1 cellular context compared by ENCODE assay signal in the genomic region with DNA sequence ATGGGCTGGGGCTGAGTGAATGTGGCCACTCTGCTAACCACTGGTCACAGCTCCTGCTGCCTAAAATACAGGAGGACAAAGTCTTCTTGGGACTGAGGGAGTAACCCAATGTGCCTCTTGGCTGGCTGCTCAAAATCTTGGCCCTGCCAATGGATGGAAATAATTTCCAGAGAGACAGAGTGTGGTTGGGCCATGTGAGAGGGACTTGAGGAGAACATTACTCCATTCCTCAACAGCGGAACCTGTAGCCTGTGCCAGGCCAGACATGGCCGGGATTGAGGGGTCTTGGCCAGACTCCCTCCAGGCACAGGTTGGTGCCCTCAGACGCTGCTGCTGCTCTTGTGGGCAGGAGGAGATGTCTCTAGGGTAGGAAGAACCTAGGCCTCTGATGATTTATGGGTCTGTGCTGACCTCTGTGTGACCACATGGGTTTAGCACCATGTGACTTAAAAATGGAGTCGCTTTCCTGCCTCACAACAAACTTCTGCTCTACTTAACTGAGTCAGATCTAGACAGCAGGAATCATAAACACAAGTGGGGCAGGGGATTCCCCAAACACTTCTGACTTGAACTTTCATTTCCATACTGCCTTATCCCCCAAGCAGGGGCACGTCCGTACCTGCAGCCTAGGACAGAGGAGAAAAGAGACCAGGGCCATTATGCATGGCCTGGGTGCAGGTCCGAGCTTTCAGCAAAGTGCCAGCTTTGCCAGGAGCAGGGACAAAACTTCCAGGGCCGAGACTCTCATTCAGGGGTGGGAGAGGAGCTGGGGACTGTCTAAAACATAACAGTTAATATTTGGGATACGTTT.
TF ChIP-seq lines count a peak whose summit lies in the region.

No MANE protein-coding gene starts in this region.

TF ChIP-seq in K562, 482 proteins besides CTCF, POLR2A, EP300 and RAD21 (continued from another document and continues in another):
- TF ChIP-seq, protein P1, sequence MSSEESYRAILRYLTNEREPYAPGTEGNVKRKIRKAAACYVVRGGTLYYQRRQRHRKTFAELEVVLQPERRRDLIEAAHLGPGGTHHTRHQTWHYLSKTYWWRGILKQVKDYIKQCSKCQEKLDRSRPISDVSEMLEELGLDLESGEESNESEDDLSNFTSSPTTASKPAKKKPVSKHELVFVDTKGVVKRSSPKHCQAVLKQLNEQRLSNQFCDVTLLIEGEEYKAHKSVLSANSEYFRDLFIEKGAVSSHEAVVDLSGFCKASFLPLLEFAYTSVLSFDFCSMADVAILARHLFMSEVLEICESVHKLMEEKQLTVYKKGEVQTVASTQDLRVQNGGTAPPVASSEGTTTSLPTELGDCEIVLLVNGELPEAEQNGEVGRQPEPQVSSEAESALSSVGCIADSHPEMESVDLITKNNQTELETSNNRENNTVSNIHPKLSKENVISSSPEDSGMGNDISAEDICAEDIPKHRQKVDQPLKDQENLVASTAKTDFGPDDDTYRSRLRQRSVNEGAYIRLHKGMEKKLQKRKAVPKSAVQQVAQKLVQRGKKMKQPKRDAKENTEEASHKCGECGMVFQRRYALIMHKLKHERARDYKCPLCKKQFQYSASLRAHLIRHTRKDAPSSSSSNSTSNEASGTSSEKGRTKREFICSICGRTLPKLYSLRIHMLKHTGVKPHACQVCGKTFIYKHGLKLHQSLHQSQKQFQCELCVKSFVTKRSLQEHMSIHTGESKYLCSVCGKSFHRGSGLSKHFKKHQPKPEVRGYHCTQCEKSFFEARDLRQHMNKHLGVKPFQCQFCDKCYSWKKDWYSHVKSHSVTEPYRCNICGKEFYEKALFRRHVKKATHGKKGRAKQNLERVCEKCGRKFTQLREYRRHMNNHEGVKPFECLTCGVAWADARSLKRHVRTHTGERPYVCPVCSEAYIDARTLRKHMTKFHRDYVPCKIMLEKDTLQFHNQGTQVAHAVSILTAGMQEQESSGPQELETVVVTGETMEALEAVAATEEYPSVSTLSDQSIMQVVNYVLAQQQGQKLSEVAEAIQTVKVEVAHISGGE (CRISPR knock-in tag; IDR thresholded peaks at IDR 0.05) = 0 out of 6 replicates have a peak, but pooled peaks of 1 of the 3 experiments have one; percentile 36
- TF ChIP-seq, protein P2, sequence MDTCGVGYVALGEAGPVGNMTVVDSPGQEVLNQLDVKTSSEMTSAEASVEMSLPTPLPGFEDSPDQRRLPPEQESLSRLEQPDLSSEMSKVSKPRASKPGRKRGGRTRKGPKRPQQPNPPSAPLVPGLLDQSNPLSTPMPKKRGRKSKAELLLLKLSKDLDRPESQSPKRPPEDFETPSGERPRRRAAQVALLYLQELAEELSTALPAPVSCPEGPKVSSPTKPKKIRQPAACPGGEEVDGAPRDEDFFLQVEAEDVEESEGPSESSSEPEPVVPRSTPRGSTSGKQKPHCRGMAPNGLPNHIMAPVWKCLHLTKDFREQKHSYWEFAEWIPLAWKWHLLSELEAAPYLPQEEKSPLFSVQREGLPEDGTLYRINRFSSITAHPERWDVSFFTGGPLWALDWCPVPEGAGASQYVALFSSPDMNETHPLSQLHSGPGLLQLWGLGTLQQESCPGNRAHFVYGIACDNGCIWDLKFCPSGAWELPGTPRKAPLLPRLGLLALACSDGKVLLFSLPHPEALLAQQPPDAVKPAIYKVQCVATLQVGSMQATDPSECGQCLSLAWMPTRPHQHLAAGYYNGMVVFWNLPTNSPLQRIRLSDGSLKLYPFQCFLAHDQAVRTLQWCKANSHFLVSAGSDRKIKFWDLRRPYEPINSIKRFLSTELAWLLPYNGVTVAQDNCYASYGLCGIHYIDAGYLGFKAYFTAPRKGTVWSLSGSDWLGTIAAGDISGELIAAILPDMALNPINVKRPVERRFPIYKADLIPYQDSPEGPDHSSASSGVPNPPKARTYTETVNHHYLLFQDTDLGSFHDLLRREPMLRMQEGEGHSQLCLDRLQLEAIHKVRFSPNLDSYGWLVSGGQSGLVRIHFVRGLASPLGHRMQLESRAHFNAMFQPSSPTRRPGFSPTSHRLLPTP (IDR thresholded peaks at IDR 0.05; ENCODE audit: borderline replicate concordance, extremely low read depth, insufficient read length) = no peak
- no peak for TF ChIP-seq HMGN3 (IDR thresholded peaks at IDR 0.05; ENCODE audit: borderline replicate concordance, extremely low read depth, insufficient read length, low read depth, low read length)
- TF ChIP-seq ZNF121 (CRISPR knock-in tag; conservative IDR thresholded peaks at IDR 0.05) = no peak
- peak; percentile 70; the same call in 1 of the 2 replicates for TF ChIP-seq SMAD3 (CRISPR knock-in tag; conservative IDR thresholded peaks at IDR 0.05)
- TF ChIP-seq MTA1 (IDR thresholded peaks at IDR 0.05; ENCODE audit: borderline replicate concordance) = no peak
- TF ChIP-seq, protein P3, sequence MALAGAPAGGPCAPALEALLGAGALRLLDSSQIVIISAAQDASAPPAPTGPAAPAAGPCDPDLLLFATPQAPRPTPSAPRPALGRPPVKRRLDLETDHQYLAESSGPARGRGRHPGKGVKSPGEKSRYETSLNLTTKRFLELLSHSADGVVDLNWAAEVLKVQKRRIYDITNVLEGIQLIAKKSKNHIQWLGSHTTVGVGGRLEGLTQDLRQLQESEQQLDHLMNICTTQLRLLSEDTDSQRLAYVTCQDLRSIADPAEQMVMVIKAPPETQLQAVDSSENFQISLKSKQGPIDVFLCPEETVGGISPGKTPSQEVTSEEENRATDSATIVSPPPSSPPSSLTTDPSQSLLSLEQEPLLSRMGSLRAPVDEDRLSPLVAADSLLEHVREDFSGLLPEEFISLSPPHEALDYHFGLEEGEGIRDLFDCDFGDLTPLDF (CRISPR knock-in tag; IDR thresholded peaks at IDR 0.05) = no peak
- TF ChIP-seq SREBF1 (IDR thresholded peaks at IDR 0.05; ENCODE audit: borderline replicate concordance, low read depth, low read length) = no peak
- no peak for TF ChIP-seq LEF1 (IDR thresholded peaks at IDR 0.05)
- no peak; the same call in 1 of the 2 replicates for TF ChIP-seq NR2C1 (IDR thresholded peaks at IDR 0.05)
- TF ChIP-seq NR2C1 (tag; IDR thresholded peaks at IDR 0.05) = peak; percentile 88
- no peak for TF ChIP-seq KDM2B (CRISPR knock-in tag; IDR thresholded peaks at IDR 0.05)
- no peak for TF ChIP-seq CHD2 (IDR thresholded peaks at IDR 0.05; ENCODE audit: low read depth, low read length)
- no peak for TF ChIP-seq HDAC1 (IDR thresholded peaks at IDR 0.05)
- TF ChIP-seq ERF (CRISPR knock-in tag; IDR thresholded peaks at IDR 0.05) = 0 out of 2 replicates have a peak, but pooled peaks have one; percentile 55
- no peak for TF ChIP-seq DNMT1 (IDR thresholded peaks at IDR 0.05)
- no peak for TF ChIP-seq CBX1 (IDR thresholded peaks at IDR 0.05; ENCODE audit: low read depth)
- peak; percentile 70 for TF ChIP-seq ZNF583 (CRISPR knock-in tag; IDR thresholded peaks at IDR 0.05)
- TF ChIP-seq TAF15 (IDR thresholded peaks at IDR 0.05; ENCODE audit: low read depth, low read length) = no peak
- 0 out of 2 replicates have a peak, but pooled peaks have one; percentile 11 for TF ChIP-seq ZNF76 (CRISPR knock-in tag; IDR thresholded peaks at IDR 0.05; ENCODE audit: borderline replicate concordance)
- TF ChIP-seq ZNF274 (IDR thresholded peaks at IDR 0.05; ENCODE audit: borderline replicate concordance, low read depth, low read length) = no peak
- TF ChIP-seq, protein P4, sequence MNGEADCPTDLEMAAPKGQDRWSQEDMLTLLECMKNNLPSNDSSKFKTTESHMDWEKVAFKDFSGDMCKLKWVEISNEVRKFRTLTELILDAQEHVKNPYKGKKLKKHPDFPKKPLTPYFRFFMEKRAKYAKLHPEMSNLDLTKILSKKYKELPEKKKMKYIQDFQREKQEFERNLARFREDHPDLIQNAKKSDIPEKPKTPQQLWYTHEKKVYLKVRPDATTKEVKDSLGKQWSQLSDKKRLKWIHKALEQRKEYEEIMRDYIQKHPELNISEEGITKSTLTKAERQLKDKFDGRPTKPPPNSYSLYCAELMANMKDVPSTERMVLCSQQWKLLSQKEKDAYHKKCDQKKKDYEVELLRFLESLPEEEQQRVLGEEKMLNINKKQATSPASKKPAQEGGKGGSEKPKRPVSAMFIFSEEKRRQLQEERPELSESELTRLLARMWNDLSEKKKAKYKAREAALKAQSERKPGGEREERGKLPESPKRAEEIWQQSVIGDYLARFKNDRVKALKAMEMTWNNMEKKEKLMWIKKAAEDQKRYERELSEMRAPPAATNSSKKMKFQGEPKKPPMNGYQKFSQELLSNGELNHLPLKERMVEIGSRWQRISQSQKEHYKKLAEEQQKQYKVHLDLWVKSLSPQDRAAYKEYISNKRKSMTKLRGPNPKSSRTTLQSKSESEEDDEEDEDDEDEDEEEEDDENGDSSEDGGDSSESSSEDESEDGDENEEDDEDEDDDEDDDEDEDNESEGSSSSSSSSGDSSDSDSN (IDR thresholded peaks at IDR 0.05; ENCODE audit: borderline replicate concordance in 1 of 2, low read depth in 2 of 2, low read length in 2 of 2) = no peak
- TF ChIP-seq, protein P5, sequence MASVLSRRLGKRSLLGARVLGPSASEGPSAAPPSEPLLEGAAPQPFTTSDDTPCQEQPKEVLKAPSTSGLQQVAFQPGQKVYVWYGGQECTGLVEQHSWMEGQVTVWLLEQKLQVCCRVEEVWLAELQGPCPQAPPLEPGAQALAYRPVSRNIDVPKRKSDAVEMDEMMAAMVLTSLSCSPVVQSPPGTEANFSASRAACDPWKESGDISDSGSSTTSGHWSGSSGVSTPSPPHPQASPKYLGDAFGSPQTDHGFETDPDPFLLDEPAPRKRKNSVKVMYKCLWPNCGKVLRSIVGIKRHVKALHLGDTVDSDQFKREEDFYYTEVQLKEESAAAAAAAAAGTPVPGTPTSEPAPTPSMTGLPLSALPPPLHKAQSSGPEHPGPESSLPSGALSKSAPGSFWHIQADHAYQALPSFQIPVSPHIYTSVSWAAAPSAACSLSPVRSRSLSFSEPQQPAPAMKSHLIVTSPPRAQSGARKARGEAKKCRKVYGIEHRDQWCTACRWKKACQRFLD (CRISPR knock-in tag; IDR thresholded peaks at IDR 0.05) = peak; percentile 76
- TF ChIP-seq ZNF347 (CRISPR knock-in tag; IDR thresholded peaks at IDR 0.05; ENCODE audit: low read depth) = 0 out of 2 replicates have a peak, but pooled peaks have one; percentile 41
- TF ChIP-seq ZNF41 (CRISPR knock-in tag; conservative IDR thresholded peaks at IDR 0.05) = peak; percentile 1; the same call in 1 of the 2 replicates
- no peak for TF ChIP-seq CTBP1 (IDR thresholded peaks at IDR 0.05; ENCODE audit: borderline replicate concordance)
- no peak for TF ChIP-seq GTF2A2 (tag; IDR thresholded peaks at IDR 0.05)
- no peak; the same call in 1 of the 2 replicates for TF ChIP-seq ZNF311 (CRISPR knock-in tag; IDR thresholded peaks at IDR 0.05)
- no peak for TF ChIP-seq KDM1A (IDR thresholded peaks at IDR 0.05)
- TF ChIP-seq, protein P6, sequence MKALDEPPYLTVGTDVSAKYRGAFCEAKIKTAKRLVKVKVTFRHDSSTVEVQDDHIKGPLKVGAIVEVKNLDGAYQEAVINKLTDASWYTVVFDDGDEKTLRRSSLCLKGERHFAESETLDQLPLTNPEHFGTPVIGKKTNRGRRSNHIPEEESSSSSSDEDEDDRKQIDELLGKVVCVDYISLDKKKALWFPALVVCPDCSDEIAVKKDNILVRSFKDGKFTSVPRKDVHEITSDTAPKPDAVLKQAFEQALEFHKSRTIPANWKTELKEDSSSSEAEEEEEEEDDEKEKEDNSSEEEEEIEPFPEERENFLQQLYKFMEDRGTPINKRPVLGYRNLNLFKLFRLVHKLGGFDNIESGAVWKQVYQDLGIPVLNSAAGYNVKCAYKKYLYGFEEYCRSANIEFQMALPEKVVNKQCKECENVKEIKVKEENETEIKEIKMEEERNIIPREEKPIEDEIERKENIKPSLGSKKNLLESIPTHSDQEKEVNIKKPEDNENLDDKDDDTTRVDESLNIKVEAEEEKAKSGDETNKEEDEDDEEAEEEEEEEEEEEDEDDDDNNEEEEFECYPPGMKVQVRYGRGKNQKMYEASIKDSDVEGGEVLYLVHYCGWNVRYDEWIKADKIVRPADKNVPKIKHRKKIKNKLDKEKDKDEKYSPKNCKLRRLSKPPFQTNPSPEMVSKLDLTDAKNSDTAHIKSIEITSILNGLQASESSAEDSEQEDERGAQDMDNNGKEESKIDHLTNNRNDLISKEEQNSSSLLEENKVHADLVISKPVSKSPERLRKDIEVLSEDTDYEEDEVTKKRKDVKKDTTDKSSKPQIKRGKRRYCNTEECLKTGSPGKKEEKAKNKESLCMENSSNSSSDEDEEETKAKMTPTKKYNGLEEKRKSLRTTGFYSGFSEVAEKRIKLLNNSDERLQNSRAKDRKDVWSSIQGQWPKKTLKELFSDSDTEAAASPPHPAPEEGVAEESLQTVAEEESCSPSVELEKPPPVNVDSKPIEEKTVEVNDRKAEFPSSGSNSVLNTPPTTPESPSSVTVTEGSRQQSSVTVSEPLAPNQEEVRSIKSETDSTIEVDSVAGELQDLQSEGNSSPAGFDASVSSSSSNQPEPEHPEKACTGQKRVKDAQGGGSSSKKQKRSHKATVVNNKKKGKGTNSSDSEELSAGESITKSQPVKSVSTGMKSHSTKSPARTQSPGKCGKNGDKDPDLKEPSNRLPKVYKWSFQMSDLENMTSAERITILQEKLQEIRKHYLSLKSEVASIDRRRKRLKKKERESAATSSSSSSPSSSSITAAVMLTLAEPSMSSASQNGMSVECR (CRISPR knock-in tag; IDR thresholded peaks at IDR 0.05) = no peak
- no peak for TF ChIP-seq ZKSCAN8 (CRISPR knock-in tag; IDR thresholded peaks at IDR 0.05)
- no peak for TF ChIP-seq RBM39 (optimal IDR thresholded peaks at IDR 0.05; ENCODE audit: low read depth, low read length)
- TF ChIP-seq RNF2 (IDR thresholded peaks at IDR 0.05) = no peak
- TF ChIP-seq ZNF57 (CRISPR knock-in tag; IDR thresholded peaks at IDR 0.05) = no peak
- no peak for TF ChIP-seq ELF1 (tag; IDR thresholded peaks at IDR 0.05)
- TF ChIP-seq RFX5 (IDR thresholded peaks at IDR 0.05; ENCODE audit: low read depth, low read length) = no peak
- TF ChIP-seq, protein P7, sequence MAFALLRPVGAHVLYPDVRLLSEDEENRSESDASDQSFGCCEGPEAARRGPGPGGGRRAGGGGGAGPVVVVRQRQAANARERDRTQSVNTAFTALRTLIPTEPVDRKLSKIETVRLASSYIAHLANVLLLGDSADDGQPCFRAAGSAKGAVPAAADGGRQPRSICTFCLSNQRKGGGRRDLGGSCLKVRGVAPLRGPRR (CRISPR knock-in tag; IDR thresholded peaks at IDR 0.05) = no peak
- no peak for TF ChIP-seq CREM (IDR thresholded peaks at IDR 0.05; ENCODE audit: low read depth)
- no peak for TF ChIP-seq ARHGAP35 (IDR thresholded peaks at IDR 0.05; ENCODE audit: partially characterized antibody)
- TF ChIP-seq, protein P8, sequence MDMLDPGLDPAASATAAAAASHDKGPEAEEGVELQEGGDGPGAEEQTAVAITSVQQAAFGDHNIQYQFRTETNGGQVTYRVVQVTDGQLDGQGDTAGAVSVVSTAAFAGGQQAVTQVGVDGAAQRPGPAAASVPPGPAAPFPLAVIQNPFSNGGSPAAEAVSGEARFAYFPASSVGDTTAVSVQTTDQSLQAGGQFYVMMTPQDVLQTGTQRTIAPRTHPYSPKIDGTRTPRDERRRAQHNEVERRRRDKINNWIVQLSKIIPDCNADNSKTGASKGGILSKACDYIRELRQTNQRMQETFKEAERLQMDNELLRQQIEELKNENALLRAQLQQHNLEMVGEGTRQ (CRISPR knock-in tag; IDR thresholded peaks at IDR 0.05) = peak; percentile 71
- TF ChIP-seq, protein P9, sequence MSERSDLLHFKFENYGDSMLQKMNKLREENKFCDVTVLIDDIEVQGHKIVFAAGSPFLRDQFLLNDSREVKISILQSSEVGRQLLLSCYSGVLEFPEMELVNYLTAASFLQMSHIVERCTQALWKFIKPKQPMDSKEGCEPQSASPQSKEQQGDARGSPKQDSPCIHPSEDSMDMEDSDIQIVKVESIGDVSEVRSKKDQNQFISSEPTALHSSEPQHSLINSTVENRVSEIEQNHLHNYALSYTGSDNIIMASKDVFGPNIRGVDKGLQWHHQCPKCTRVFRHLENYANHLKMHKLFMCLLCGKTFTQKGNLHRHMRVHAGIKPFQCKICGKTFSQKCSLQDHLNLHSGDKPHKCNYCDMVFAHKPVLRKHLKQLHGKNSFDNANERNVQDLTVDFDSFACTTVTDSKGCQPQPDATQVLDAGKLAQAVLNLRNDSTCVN (CRISPR knock-in tag; IDR thresholded peaks at IDR 0.05) = no peak
